In the genomic region with DNA sequence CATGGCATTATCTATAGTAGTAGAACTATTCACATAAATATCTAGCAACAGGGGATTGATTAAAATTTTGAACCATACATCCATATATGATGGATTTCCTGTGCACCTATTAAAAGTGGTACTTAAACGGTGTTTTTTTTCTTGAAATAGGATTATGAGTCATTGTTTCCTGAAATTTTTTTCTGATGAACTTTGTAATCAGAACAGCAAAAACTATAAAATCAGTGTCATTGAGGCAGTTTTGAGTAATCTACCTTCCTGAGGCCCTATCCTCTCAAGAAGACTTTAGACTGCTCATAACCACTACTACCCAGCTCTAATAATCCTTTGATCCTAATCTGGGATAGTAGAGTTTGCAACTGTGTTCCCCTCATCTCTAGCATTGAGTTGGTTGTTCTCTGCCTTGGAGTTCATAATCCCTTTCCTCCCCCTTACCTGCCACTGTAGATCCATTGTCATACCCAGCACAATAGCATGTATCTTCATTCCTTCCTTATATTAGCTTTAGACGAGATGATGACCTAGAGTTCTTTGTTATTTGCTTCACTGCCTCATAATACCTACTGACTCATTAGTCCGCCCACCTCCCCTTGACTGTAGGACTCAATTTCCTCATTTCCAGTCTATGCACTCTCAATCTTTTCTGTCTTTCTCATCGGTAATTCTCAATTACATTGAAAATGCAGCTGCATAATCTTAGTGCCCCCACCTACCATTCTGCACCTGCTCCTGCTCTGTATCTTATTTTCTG, we compare ENCODE assay signal across 12 cellular contexts.
DNase-seq lines count a peak whose midpoint lies in the region; ATAC-seq and TF ChIP-seq lines count a peak whose summit lies in the region.
"Had no signal": no experiment of that assay in that cellular context is flagged by ENCODE, and none has a peak within 500 bp of the region (broad histone marks: within the 10 kb centered on the region; RNA-seq: fewer than 3 reads in every experiment).

No MANE protein-coding gene starts in this region.

- no peak overlapping the region for H3K4me3 Mint-ChIP-seq in activated T-cell treated with anti-CD3 and anti-CD28 coated beads, Interleukin-2, amount 50 U/mL, for 24 hours
- H3K4me3 Mint-ChIP-seq in stimulated activated memory B cell treated with anti-CD40 and anti-IgM and Interleukin-4, amounts not matched to agents 10 μg/mL and 1 μg/mL and 100 μg/mL, for 72 hours: no peak overlapping the region

- no peak for TF ChIP-seq CTCF in stomach (IDR thresholded peaks at IDR 0.05)

- no peak overlapping the region for H3K4me3 ChIP-seq in stomach

- H3K4me1 Mint-ChIP-seq in activated T-cell treated with anti-CD3 and anti-CD28 coated beads, Interleukin-2, amount 50 U/mL, for 24 hours (ENCODE audit: low read depth): peaks cover 3% of the 10 kb centered on the region
- H3K4me1 Mint-ChIP-seq in stimulated activated memory B cell treated with anti-CD40 and anti-IgM and Interleukin-4, amounts not matched to agents 10 μg/mL and 1 μg/mL and 100 μg/mL, for 72 hours: peaks cover 35% of the 10 kb centered on the region

- H3K27ac ChIP-seq in stomach: no peak overlapping the region

- H3K9me3 Mint-ChIP-seq in activated T-cell treated with anti-CD3 and anti-CD28 coated beads, Interleukin-2, amount 50 U/mL, for 24 hours: no peaks in the 10 kb centered on the region
- no peaks in the 10 kb centered on the region for H3K9me3 Mint-ChIP-seq in stimulated activated memory B cell treated with anti-CD40 and anti-IgM and Interleukin-4, amounts not matched to agents 10 μg/mL and 1 μg/mL and 100 μg/mL, for 72 hours

- no peak for TF ChIP-seq POLR2A in stomach (IDR thresholded peaks at IDR 0.05)

- H3K27me3 Mint-ChIP-seq in activated T-cell treated with anti-CD3 and anti-CD28 coated beads, Interleukin-2, amount 50 U/mL, for 24 hours: no peaks in the 10 kb centered on the region
- H3K27me3 Mint-ChIP-seq in stimulated activated memory B cell treated with anti-CD40 and anti-IgM and Interleukin-4, amounts not matched to agents 10 μg/mL and 1 μg/mL and 100 μg/mL, for 72 hours: no peaks in the 10 kb centered on the region

- no peak for TF ChIP-seq EP300 in stomach (IDR thresholded peaks at IDR 0.05)

- no peaks in the 10 kb centered on the region for H3K27me3 ChIP-seq in stomach

- no peaks in the 10 kb centered on the region for H3K9me3 ChIP-seq in stomach

- peaks cover 26% of the 10 kb centered on the region for H3K36me3 Mint-ChIP-seq in activated T-cell treated with anti-CD3 and anti-CD28 coated beads, Interleukin-2, amount 50 U/mL, for 24 hours (ENCODE audit: low read depth)
- peaks cover 20% of the 10 kb centered on the region for H3K36me3 Mint-ChIP-seq in stimulated activated memory B cell treated with anti-CD40 and anti-IgM and Interleukin-4, amounts not matched to agents 10 μg/mL and 1 μg/mL and 100 μg/mL, for 72 hours

- DNase-seq in activated T-cell treated with anti-CD3 and anti-CD28 coated beads for 4 hours (peak; percentile 24), RKO (ENCODE audit: low spot score) (peak; percentile 57), kidney glomerular epithelial cell (lab: John Stamatoyannopoulos, UW) (peak; percentile 42), stomach (no peak)
- DNase-seq in activated T-cell treated with anti-CD3 and anti-CD28 coated beads, Interleukin-2, amount 50 U/mL, for 24 hours: no peak
- no peak for DNase-seq in central memory CD4-positive, alpha-beta T cell
- DNase-seq: DMS79 treated with DMSO at 0.1 percent for 48 hours; effector CD8-positive, alpha-beta T cell; NCI-H1930 had no signal

- peak; percentile 85 for ATAC-seq in stimulated activated memory B cell treated with anti-CD40 and anti-IgM and Interleukin-4, amounts not matched to agents 10 μg/mL and 1 μg/mL and 100 μg/mL, for 72 hours
- ATAC-seq in HG03045 (IDR thresholded peaks at IDR 0.05; ENCODE audit: unreplicated experiment): no peak
- ATAC-seq: sciatic nerve had no signal

- peaks cover 10 to 28% (median 25%) of the 10 kb centered on the region in 4 donors for H3K4me1 ChIP-seq in stomach

- H3K27ac Mint-ChIP-seq in activated T-cell treated with anti-CD3 and anti-CD28 coated beads, Interleukin-2, amount 50 U/mL, for 24 hours: no peak overlapping the region
- H3K27ac Mint-ChIP-seq in stimulated activated memory B cell treated with anti-CD40 and anti-IgM and Interleukin-4, amounts not matched to agents 10 μg/mL and 1 μg/mL and 100 μg/mL, for 72 hours: no peak overlapping the region

- whole genome bisulfite sequencing in stomach, 5 donors: 74 to 84% (median 82%) methylated on average over 4 of the region's 4 CpGs

- no peaks in the 10 kb centered on the region for H3K36me3 ChIP-seq in stomach

- intact Hi-C loops in stomach (cut with DNase I; ENCODE audit: low total_unique reads): no loop called here

Comparison
In these comparisons a context has a peak if more than half of its experiments do, and no peak if none do; other contexts are left out.
1. DNase-seq: peak in activated T-cell treated with anti-CD3 and anti-CD28 coated beads for 4 hours (single experiment), RKO (single experiment) and kidney glomerular epithelial cell (single experiment); none in activated T-cell treated with anti-CD3 and anti-CD28 coated beads, Interleukin-2, amount 50 U/mL, for 24 hours (single experiment), stomach (single experiment) and central memory CD4-positive, alpha-beta T cell (single experiment).